ENCODE assay signal across 8 cellular contexts in the genomic region with DNA sequence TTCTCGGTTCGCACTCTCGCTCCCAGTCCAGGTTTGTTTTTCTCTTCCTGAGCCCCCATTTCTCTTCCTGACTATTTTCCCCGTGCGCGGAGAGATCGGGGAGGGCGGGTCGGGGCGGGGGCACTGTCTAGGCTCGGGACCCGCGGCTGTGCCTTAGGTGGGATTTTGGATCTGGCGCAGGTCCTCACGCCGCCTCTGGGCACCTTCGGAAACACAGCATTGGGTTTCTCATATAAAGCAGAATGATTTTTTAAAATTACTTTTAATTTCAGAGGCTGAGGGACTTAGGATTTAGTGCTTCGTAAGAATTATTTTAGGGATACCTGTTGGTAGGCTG.
DNase-seq lines count a peak whose midpoint lies in the region; ATAC-seq lines count a peak whose summit lies in the region.

No MANE protein-coding gene starts in this region.

- peaks cover 48% of the 10 kb centered on the region for H3K4me1 Mint-ChIP-seq in activated naive CD4-positive, alpha-beta T cell treated with anti-CD3 and anti-CD28 coated beads, Interleukin-2, amount 50 U/mL, for 24 hours

- H3K27me3 ChIP-seq in ACC112 (ENCODE audit: insufficient read depth, low read length) (no peaks in the 10 kb centered on the region), NT2/D1 (ENCODE audit: insufficient read depth, insufficient read length) (peaks cover 51% of the 10 kb centered on the region), iPS DF 6.9 (ENCODE audit: control insufficient read depth, insufficient read depth, low read length) (peaks cover 13% of the 10 kb centered on the region; the same call in 1 of the 2 replicates)

- H3K27ac ChIP-seq in ACC112 (ENCODE audit: low read depth, low read length) (no peak overlapping the region), iPS DF 6.9 (ENCODE audit: low read length) (no peak overlapping the region)

- ATAC-seq in GM19438 (IDR thresholded peaks at IDR 0.05; ENCODE audit: low read depth, unreplicated experiment) (peak; percentile 24), GM18519 (IDR thresholded peaks at IDR 0.05; ENCODE audit: low FRiP score, unreplicated experiment) (no peak)

- no CpG with 5 or more reads among the region's 18 CpGs for WGBS in iPS DF 6.9 (ENCODE audit: insufficient coverage, insufficient read length)

- no peaks in the 10 kb centered on the region for H3K79me2 ChIP-seq in ACC112 (ENCODE audit: control insufficient read depth, insufficient read depth, low read length, unreplicated experiment)

- peak overlapping the region; percentile 87 for H3K4me3 ChIP-seq in ACC112 (ENCODE audit: low read depth, low read length)
- H3K4me3 ChIP-seq in NT2/D1 (ENCODE audit: insufficient read length, low read depth): peak overlapping the region; percentile 75
- peak overlapping the region; percentile 89 for H3K4me3 ChIP-seq in iPS DF 6.9 (ENCODE audit: low read length)

- no peaks in the 10 kb centered on the region for H3K9me3 ChIP-seq in NT2/D1 (ENCODE audit: insufficient read depth, low read length)
- no peaks in the 10 kb centered on the region for H3K9me3 ChIP-seq in iPS DF 6.9 (ENCODE audit: control insufficient read depth, insufficient read depth, low read length)

- peak overlapping the region; percentile 91 for H3K27ac Mint-ChIP-seq in activated naive CD4-positive, alpha-beta T cell treated with anti-CD3 and anti-CD28 coated beads, Interleukin-2, amount 50 U/mL, for 24 hours

- no peaks in the 10 kb centered on the region for H3K36me3 ChIP-seq in ACC112 (ENCODE audit: insufficient read depth, low read length)
- H3K36me3 ChIP-seq in NT2/D1 (ENCODE audit: insufficient read depth, insufficient read length, low read length): no peaks in the 10 kb centered on the region
- no peaks in the 10 kb centered on the region for H3K36me3 ChIP-seq in iPS DF 6.9 (ENCODE audit: control insufficient read depth, insufficient read depth, low read length)

- H2AFZ ChIP-seq in ACC112 (ENCODE audit: low read length, unreplicated experiment): peak overlapping the region; percentile 73

- no peaks in the 10 kb centered on the region for H3K27me3 Mint-ChIP-seq in activated naive CD4-positive, alpha-beta T cell treated with anti-CD3 and anti-CD28 coated beads, Interleukin-2, amount 50 U/mL, for 24 hours

- no peaks in the 10 kb centered on the region for H3K9me3 Mint-ChIP-seq in activated naive CD4-positive, alpha-beta T cell treated with anti-CD3 and anti-CD28 coated beads, Interleukin-2, amount 50 U/mL, for 24 hours

- peak overlapping the region; percentile 70 for H3K9ac ChIP-seq in NT2/D1 (ENCODE audit: insufficient read length, low read depth)

- H3K4me1 ChIP-seq in ACC112 (ENCODE audit: control insufficient read depth, insufficient read depth, low read length, unreplicated experiment) (peaks cover 11% of the 10 kb centered on the region), NT2/D1 (ENCODE audit: insufficient read depth, insufficient read length) (peaks cover 3% of the 10 kb centered on the region), iPS DF 6.9 (ENCODE audit: control insufficient read depth, insufficient read depth, low read length) (peaks cover 3% of the 10 kb centered on the region; the same call in 1 of the 2 replicates)

- no peak for DNase-seq in NT2/D1 (ENCODE audit: low read depth, low spot score)
- DNase-seq in iPS DF 6.9 (ENCODE audit: low read depth, low spot score): no peak
- DNase-seq in stimulated activated CD4-positive, alpha-beta T cell treated with anti-CD3 and anti-CD28 coated beads, Interleukin-15, amount 100 ng/mL, for 24 hours: peak; percentile 61
- no peak for DNase-seq in NCI-H2227 (lab: John Stamatoyannopoulos, UW; ENCODE audit: unreplicated experiment)

- H3K4me3 Mint-ChIP-seq in activated naive CD4-positive, alpha-beta T cell treated with anti-CD3 and anti-CD28 coated beads, Interleukin-2, amount 50 U/mL, for 24 hours: peak overlapping the region; percentile 92

- peaks cover 16% of the 10 kb centered on the region for H3K36me3 Mint-ChIP-seq in activated naive CD4-positive, alpha-beta T cell treated with anti-CD3 and anti-CD28 coated beads, Interleukin-2, amount 50 U/mL, for 24 hours
